ENCODE assay signal across 22 cellular contexts in the genomic region with DNA sequence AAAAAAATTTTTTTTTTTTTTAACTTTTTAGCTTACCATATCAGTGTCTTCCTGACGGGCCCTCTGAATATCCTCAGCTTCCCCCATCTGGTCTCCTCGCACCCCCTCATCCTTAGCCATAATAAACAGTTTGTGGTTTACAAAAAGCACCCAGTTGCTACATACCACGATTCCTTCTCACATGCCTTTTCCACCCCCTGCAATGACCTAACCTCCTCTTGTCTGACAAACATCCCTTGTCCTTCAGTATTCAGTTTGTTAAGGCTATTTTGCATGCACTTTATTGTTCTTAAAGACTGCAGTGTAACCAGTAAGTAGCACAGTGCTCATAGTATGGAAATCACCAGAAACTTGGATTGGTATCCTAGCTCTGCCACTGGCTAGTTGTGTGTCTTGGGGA.
DNase-seq lines count a peak whose midpoint lies in the region; ATAC-seq and TF ChIP-seq lines count a peak whose summit lies in the region.
"Had no signal": no experiment of that assay in that cellular context is flagged by ENCODE, and none has a peak within 500 bp of the region (broad histone marks: within the 10 kb centered on the region; RNA-seq: fewer than 3 reads in every experiment).

No MANE protein-coding gene starts in this region.

- ATAC-seq in GM18520 (IDR thresholded peaks at IDR 0.05; ENCODE audit: unreplicated experiment) (no peak), esophagus mucosa (no peak), HG02852 (IDR thresholded peaks at IDR 0.05; ENCODE audit: unreplicated experiment) (no peak)
- ATAC-seq: left lung, PC-3, T-helper 17 cell had no signal

- no peaks in the 10 kb centered on the region for H3K36me3 Mint-ChIP-seq in endothelial cell (ENCODE audit: low read depth, unreplicated experiment)

- DNase-seq in ELR (ENCODE audit: low read depth) (peak; percentile 55), NCI-H226 (peak; percentile 69), endothelial cell (ENCODE audit: low spot score) (no peak), osteoblast (ENCODE audit: insufficient read length, low spot score, missing footprints) (no peak), DMS 273 (lab: John Stamatoyannopoulos, UW; ENCODE audit: unreplicated experiment) (no peak)
- DNase-seq: activated CD4-positive, alpha-beta T cell treated with anti-CD3 and anti-CD28 coated beads, Interleukin-2, amount 50 U/mL, for 4 hours; activated naive CD4-positive, alpha-beta T cell; activated T-cell treated with anti-CD3 and anti-CD28 coated beads for 4 hours; amygdala; left lung; NCI-H1694; NCI-H82; PC-3; stimulated activated CD4-positive, alpha-beta T cell treated with anti-CD3 and anti-CD28 coated beads, Interleukin-12 subunit alpha, Interleukin-12 subunit beta, amount 100 ng/mL, for 4 hours; T-helper 17 cell; upper lobe of left lung; WERI-Rb-1 had no signal

- no peak overlapping the region for H2AFZ ChIP-seq in osteoblast (ENCODE audit: low read length)

- no peaks in the 10 kb centered on the region for H3K9me3 Mint-ChIP-seq in endothelial cell (ENCODE audit: unreplicated experiment)
- H3K9me3 Mint-ChIP-seq: central memory CD8-positive, alpha-beta T cell had no signal

- H3K79me2 ChIP-seq in osteoblast (ENCODE audit: insufficient read depth, low read length), result no peaks in the 10 kb centered on the region

- H3K27ac ChIP-seq in osteoblast (ENCODE audit: low read depth, low read length), result no peak overlapping the region
- H3K27ac ChIP-seq: HL-60, left lung, upper lobe of left lung, WERI-Rb-1 had no signal

- peak overlapping the region; percentile 11 for H3K27ac Mint-ChIP-seq in endothelial cell (ENCODE audit: unreplicated experiment)
- H3K27ac Mint-ChIP-seq: T-helper 17 cell had no signal

- H3K9me3 ChIP-seq in osteoblast (ENCODE audit: low read depth, low read length), result no peaks in the 10 kb centered on the region
- H3K9me3 ChIP-seq: left lung, upper lobe of left lung had no signal

- no peaks in the 10 kb centered on the region for H3K36me3 ChIP-seq in osteoblast (ENCODE audit: insufficient read depth, low read length)
- H3K36me3 ChIP-seq: left lung, upper lobe of left lung, WERI-Rb-1 had no signal

- no peaks in the 10 kb centered on the region for H3K27me3 ChIP-seq in osteoblast (ENCODE audit: insufficient read depth, low read length)
- H3K27me3 ChIP-seq: left lung, upper lobe of left lung had no signal

- H3K4me2 ChIP-seq in osteoblast (ENCODE audit: insufficient read depth, low read length), result peak overlapping the region; percentile 20

- H4K20me1 ChIP-seq in osteoblast (ENCODE audit: insufficient read depth, low read length), result no peaks in the 10 kb centered on the region

- H3K4me1 ChIP-seq in osteoblast (ENCODE audit: insufficient read depth, low read length), result peaks cover 30% of the 10 kb centered on the region

- H3K27me3 Mint-ChIP-seq in endothelial cell (ENCODE audit: unreplicated experiment), result no peaks in the 10 kb centered on the region

- H3K4me3 Mint-ChIP-seq in endothelial cell (ENCODE audit: unreplicated experiment), result no peak overlapping the region
- H3K4me3 Mint-ChIP-seq: central memory CD8-positive, alpha-beta T cell; T-helper 17 cell had no signal

- TF ChIP-seq CTCF in endothelial cell (IDR thresholded peaks at IDR 0.05; ENCODE audit: unreplicated experiment) (no peak), osteoblast (IDR thresholded peaks at IDR 0.05; ENCODE audit: extremely low read depth, low read depth, low read length) (no peak)

- H3K4me3 ChIP-seq in osteoblast (ENCODE audit: insufficient read depth, low read length), result no peak overlapping the region
- H3K4me3 ChIP-seq: left lung, upper lobe of left lung had no signal

- peaks cover 63% of the 10 kb centered on the region for H3K4me1 Mint-ChIP-seq in endothelial cell (ENCODE audit: unreplicated experiment)
- H3K4me1 Mint-ChIP-seq: central memory CD8-positive, alpha-beta T cell; T-helper 17 cell had no signal

Comparison
In these comparisons a context has a peak if more than half of its experiments do, and no peak if none do; other contexts are left out.
1. DNase-seq: peak in ELR (single experiment) and NCI-H226 (single experiment); none in endothelial cell (single experiment), osteoblast (single experiment) and DMS 273 (single experiment).